8 cellular contexts compared by ENCODE assay signal in the genomic region with DNA sequence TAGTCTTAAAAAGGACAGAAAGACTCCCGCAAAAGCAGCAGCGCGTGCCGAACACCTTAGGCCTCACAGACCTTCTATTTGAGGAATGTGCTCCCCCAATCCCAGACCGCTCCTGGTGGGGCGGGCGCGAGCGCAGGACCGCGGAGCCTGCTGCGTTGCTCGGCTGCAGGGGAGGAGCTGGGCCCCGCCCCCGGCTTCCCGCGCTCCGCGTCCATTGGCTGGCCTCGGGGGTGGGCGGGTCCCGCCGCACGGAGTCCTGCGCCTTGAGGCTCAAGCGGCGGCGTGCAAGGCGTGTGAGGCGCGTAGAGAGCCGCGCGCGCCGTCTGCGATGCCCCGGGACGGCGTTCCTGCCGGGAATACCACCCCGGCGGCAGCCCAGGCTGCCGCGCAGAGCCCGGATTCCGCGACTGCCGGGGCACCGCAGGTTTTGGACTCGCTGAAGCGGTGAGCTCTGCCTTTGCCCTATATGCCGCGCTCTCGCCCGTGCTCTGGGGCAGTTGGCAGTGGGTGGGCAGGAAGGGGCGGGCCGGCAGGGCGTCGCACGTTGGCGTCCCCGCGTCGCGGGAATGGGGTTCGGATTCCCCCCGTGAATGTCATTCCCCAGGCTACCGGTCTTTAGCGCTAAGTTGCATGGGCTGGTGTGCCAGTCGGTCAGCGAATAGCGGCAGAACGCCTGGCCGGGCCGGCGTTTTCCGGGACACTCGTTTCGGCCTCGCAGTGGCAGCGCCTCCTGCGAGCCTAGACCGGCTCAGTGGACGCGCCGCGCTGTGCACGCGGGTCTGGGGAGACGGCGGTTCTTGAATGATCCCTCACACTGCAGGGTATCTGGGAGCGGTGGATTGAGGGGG. TPM values are rescaled to one million over a fixed set of nuclear protein-coding genes. Genes with fewer than 3 reads are reported as not detected.
DNase-seq lines count a peak whose midpoint lies in the region; ATAC-seq, FAIRE-seq and TF ChIP-seq lines count a peak whose summit lies in the region.

No MANE protein-coding gene starts in this region.

- H2AFZ ChIP-seq in ACC112 (ENCODE audit: low read length, unreplicated experiment) (peak overlapping the region; percentile 81), HepG2 (ENCODE audit: low read length) (no peak overlapping the region)

- CTCF ChIA-PET in HepG2 (lab: Yijun Ruan, JAX; ENCODE audit: low intra/inter-chr PET ratio, low total read pairs): no interaction called here

- no peak for TF ChIP-seq RAD21 in HepG2 (CRISPR knock-in tag; IDR thresholded peaks at IDR 0.05)

- peak overlapping the region; percentile 20 for H3K27ac ChIP-seq in ACC112 (ENCODE audit: low read depth, low read length)
- H3K27ac ChIP-seq in HepG2 (ENCODE audit: extremely low read length, insufficient read depth, low read length): no peak overlapping the region

- DNase-seq in NCI-H446 (lab: John Stamatoyannopoulos, UW) (peak; percentile 42 to 93), dedifferentiated amniotic fluid mesenchymal stem cell (ENCODE audit: extremely low spot score) (peak; percentile 61), HepG2 (ENCODE audit: low spot score) (peak; percentile 48)
- DNase-seq in activated CD4-positive, alpha-beta T cell treated with anti-CD3 and anti-CD28 coated beads, Interleukin-2, amount 50 U/mL, for 24 hours (ENCODE audit: low read depth in 1 of 2, low spot score in 1 of 2): peak; percentile 78 to 82
- DNase-seq in stimulated activated CD4-positive, alpha-beta T cell treated with anti-CD3 and anti-CD28 coated beads, Interleukin-1b, Interleukin-23, amount 100 ng/mL, for 48 hours: peak; percentile 87

- no peak for FAIRE-seq in HepG2 (lab: Jason Lieb, UNC)

- TF ChIP-seq CTCF in HepG2 (CRISPR knock-in tag; IDR thresholded peaks at IDR 0.05): no peak

- in situ Hi-C loops in HepG2 (cut with HindIII; ENCODE audit: extremely low pct_ligation_motif_present, low pct_unique_long_range_greater_than_20kb): no loop called here

- peak overlapping the region; percentile 62 for H3K4me2 ChIP-seq in HepG2 (ENCODE audit: low read depth, low read length)

- peaks cover 10% of the 10 kb centered on the region for H3K79me2 ChIP-seq in ACC112 (ENCODE audit: control insufficient read depth, insufficient read depth, low read length, unreplicated experiment)
- H3K79me2 ChIP-seq in HepG2 (ENCODE audit: insufficient read depth, low read length): no peaks in the 10 kb centered on the region

- ATAC-seq in GM18870 (IDR thresholded peaks at IDR 0.05; ENCODE audit: unreplicated experiment) (peak; percentile 79), HG03103 (IDR thresholded peaks at IDR 0.05; ENCODE audit: low read depth, unreplicated experiment) (peak; percentile 97), HepG2 (peak; percentile 97)

- H3K36me3 ChIP-seq in ACC112 (ENCODE audit: insufficient read depth, low read length) (no peaks in the 10 kb centered on the region), HepG2 (replicated peaks in 1 of 2; ENCODE audit: control insufficient read depth in 1 of 2, insufficient read depth in 2 of 2, low read length in 2 of 2) (no peaks in the 10 kb centered on the region)

- POLR2A ChIA-PET in HepG2 (lab: Yijun Ruan, JAX): interaction anchor here (1.3 kb wide), 1 partner anchor 55 kb away, joined by 3 read pairs; the partner anchor contains the start of gene ZNF638

- no peaks in the 10 kb centered on the region for H4K20me1 ChIP-seq in HepG2 (ENCODE audit: insufficient read depth, low read length)

- intact Hi-C loops in HepG2 (cut with micrococcal nuclease; ENCODE audit: unreplicated experiment): loop anchor here (5.0 kb wide), 1 partner anchor 44 kb away; no protein-coding TSS in a partner anchor

- H3K9ac ChIP-seq in HepG2 (ENCODE audit: insufficient read depth, low read depth, low read length): no peak overlapping the region

- WGBS in HepG2 (ENCODE audit: low lambda C conversion rate): 39% methylated on average over 67 of the region's 93 CpGs

- H3K4me3 ChIP-seq in ACC112 (ENCODE audit: low read depth, low read length) (peak overlapping the region; percentile 82), HepG2 (replicated peaks in 1 of 3; ENCODE audit: insufficient read depth in 1 of 3, low read depth in 2 of 3, low read length in 3 of 3) (peak overlapping the region in 2 of 3 experiments; percentile 39 to 62; a peak in 4 of 6 replicates)

- BruUV-seq in HepG2 (replicated peaks; lab: Mats Ljungman, UMichigan): no TSS peak

- no peak for TF ChIP-seq POLR2A in HepG2 (IDR thresholded peaks at IDR 0.05; ENCODE audit: insufficient read depth in 1 of 2, low read depth in 2 of 2, low read length in 2 of 2)

- TF ChIP-seq EP300 in HepG2 (IDR thresholded peaks at IDR 0.05; ENCODE audit: low read depth in 2 of 2, low read length in 2 of 2): no peak
- TF ChIP-seq EP300 in HepG2 (CRISPR knock-in tag; IDR thresholded peaks at IDR 0.05; ENCODE audit: borderline replicate concordance): no peak

- H3K4me1 ChIP-seq in ACC112 (ENCODE audit: control insufficient read depth, insufficient read depth, low read length, unreplicated experiment) (peaks cover 7% of the 10 kb centered on the region), HepG2 (ENCODE audit: insufficient read depth, low read length) (peaks cover 20% of the 10 kb centered on the region)

- H3K9me3 ChIP-seq in HepG2 (ENCODE audit: low read length): no peaks in the 10 kb centered on the region

- peaks cover 17% of the 10 kb centered on the region for H3K27me3 ChIP-seq in ACC112 (ENCODE audit: insufficient read depth, low read length)
- peaks cover 5 to 35% of the 10 kb centered on the region in 2 experiments for H3K27me3 ChIP-seq in HepG2 (ENCODE audit: control insufficient read depth in 1 of 2, insufficient read depth in 2 of 2, low read length in 2 of 2)

TF ChIP-seq in HepG2, 621 proteins besides CTCF, POLR2A, EP300 and RAD21 (continues in another document):
- TF ChIP-seq TCF7L2 (IDR thresholded peaks at IDR 0.05; ENCODE audit: low read depth, low read length): no peak
- TF ChIP-seq, protein P1, sequence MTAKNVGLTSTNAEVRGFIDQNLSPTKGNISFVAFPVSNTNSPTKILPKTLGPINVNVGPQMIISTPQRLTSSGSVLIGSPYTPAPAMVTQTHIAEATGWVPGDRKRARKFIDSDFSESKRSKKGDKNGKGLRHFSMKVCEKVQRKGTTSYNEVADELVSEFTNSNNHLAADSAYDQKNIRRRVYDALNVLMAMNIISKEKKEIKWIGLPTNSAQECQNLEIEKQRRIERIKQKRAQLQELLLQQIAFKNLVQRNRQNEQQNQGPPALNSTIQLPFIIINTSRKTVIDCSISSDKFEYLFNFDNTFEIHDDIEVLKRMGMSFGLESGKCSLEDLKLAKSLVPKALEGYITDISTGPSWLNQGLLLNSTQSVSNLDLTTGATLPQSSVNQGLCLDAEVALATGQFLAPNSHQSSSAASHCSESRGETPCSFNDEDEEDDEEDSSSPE (CRISPR knock-in tag; IDR thresholded peaks at IDR 0.05): peak; percentile 97

RNA-seq across cellular contexts. Expression of gene PAIP2B, which starts 49.6 kb away (rescaled TPM):
- total RNA-seq in HepG2 (2016; rRNA removed; fragmentation: Illumina TruSeq; extraction: Trizol): 0.29 and 0.46 TPM in 2 replicates
- under 0.01 TPM in 1 of 2 replicates, not detected in the other for total RNA-seq in HepG2 (2016; cell fraction: cytosol; rRNA removed; fragmentation: Illumina TruSeq; extraction: Trizol; ENCODE audit: low read depth)
- 0.26 and 0.46 TPM in 2 replicates for total RNA-seq in HepG2 (2016; cell fraction: insoluble cytoplasmic fraction; rRNA removed; fragmentation: Illumina TruSeq; extraction: Trizol)
- total RNA-seq in HepG2 (2016; cell fraction: membrane; rRNA removed; fragmentation: Illumina TruSeq; extraction: Trizol): 0.12 and 0.17 TPM in 2 replicates
- 0.25 TPM in 2 replicates for total RNA-seq in HepG2 (2016; cell fraction: nucleus; rRNA removed; fragmentation: Illumina TruSeq; extraction: Trizol)
- 0.16 and 0.18 TPM in 2 replicates for polyA plus RNA-seq in HepG2 (2011; rRNA removed)
- 0.08 and 0.21 TPM in 2 replicates for polyA plus RNA-seq in HepG2 (2011; cell fraction: cytosol; rRNA removed)
- polyA plus RNA-seq in HepG2 (2011; cell fraction: nucleus; rRNA removed): 0.08 and 0.24 TPM in 2 replicates
- 0.31 and 0.78 TPM in 2 replicates for polyA plus RNA-seq in HepG2 (2012)
- 0.03 and 0.05 TPM in 2 replicates for polyA plus RNA-seq in HepG2 (2016; cell fraction: cytosol; fragmentation: Illumina TruSeq; extraction: Trizol; ENCODE audit: low read depth)
- 0.28 and 0.29 TPM in 2 replicates for polyA plus RNA-seq in HepG2 (2016; cell fraction: insoluble cytoplasmic fraction; fragmentation: Illumina TruSeq; extraction: Trizol; ENCODE audit: low read depth)
- polyA plus RNA-seq in HepG2 (2016; cell fraction: membrane; fragmentation: Illumina TruSeq; extraction: Trizol; ENCODE audit: low read depth): 0.05 and 0.06 TPM in 2 replicates
- polyA plus RNA-seq in HepG2 (2016; cell fraction: nucleus; fragmentation: Illumina TruSeq; extraction: Trizol; ENCODE audit: insufficient read depth, low read depth): 0.26 and 0.29 TPM in 2 replicates
- 0.02 and 0.14 TPM in 2 replicates for polyA minus RNA-seq in HepG2 (2011; rRNA and poly(A)+ RNA removed; ENCODE audit: low replicate concordance)
- polyA minus RNA-seq in HepG2 (2011; cell fraction: cytosol; rRNA and poly(A)+ RNA removed): 0.18 and 0.30 TPM in 2 replicates
- 0.26 and 0.37 TPM in 2 replicates for polyA minus RNA-seq in HepG2 (2011; cell fraction: nucleus; rRNA and poly(A)+ RNA removed)

RNA-seq across cellular contexts. Expression of gene ZNF638, which starts 55.0 kb away (rescaled TPM):
- 133 and 144 TPM in 2 replicates for total RNA-seq in HepG2 (2016; rRNA removed; fragmentation: Illumina TruSeq; extraction: Trizol)
- 144 and 165 TPM in 2 replicates for total RNA-seq in HepG2 (2016; cell fraction: cytosol; rRNA removed; fragmentation: Illumina TruSeq; extraction: Trizol; ENCODE audit: low read depth)
- 136 and 142 TPM in 2 replicates for total RNA-seq in HepG2 (2016; cell fraction: insoluble cytoplasmic fraction; rRNA removed; fragmentation: Illumina TruSeq; extraction: Trizol)
- total RNA-seq in HepG2 (2016; cell fraction: membrane; rRNA removed; fragmentation: Illumina TruSeq; extraction: Trizol): 69.6 and 88.9 TPM in 2 replicates
- 338 and 339 TPM in 2 replicates for total RNA-seq in HepG2 (2016; cell fraction: nucleus; rRNA removed; fragmentation: Illumina TruSeq; extraction: Trizol)
- polyA plus RNA-seq in HepG2 (2011; rRNA removed): 79.8 and 92.7 TPM in 2 replicates
- 30.4 and 44.2 TPM in 2 replicates for polyA plus RNA-seq in HepG2 (2011; cell fraction: cytosol; rRNA removed)
- 156 and 178 TPM in 2 replicates for polyA plus RNA-seq in HepG2 (2011; cell fraction: nucleus; rRNA removed)
- polyA plus RNA-seq in HepG2 (2012): 94.6 and 110 TPM in 2 replicates
- 8.2 and 8.9 TPM in 2 replicates for polyA plus RNA-seq in HepG2 (2016; cell fraction: cytosol; fragmentation: Illumina TruSeq; extraction: Trizol; ENCODE audit: low read depth)
- 88.5 and 93.4 TPM in 2 replicates for polyA plus RNA-seq in HepG2 (2016; cell fraction: insoluble cytoplasmic fraction; fragmentation: Illumina TruSeq; extraction: Trizol; ENCODE audit: low read depth)
- 13.9 and 16.6 TPM in 2 replicates for polyA plus RNA-seq in HepG2 (2016; cell fraction: membrane; fragmentation: Illumina TruSeq; extraction: Trizol; ENCODE audit: low read depth)
- 235 and 243 TPM in 2 replicates for polyA plus RNA-seq in HepG2 (2016; cell fraction: nucleus; fragmentation: Illumina TruSeq; extraction: Trizol; ENCODE audit: insufficient read depth, low read depth)
- polyA minus RNA-seq in HepG2 (2011; rRNA and poly(A)+ RNA removed; ENCODE audit: low replicate concordance): 88.0 and 129 TPM in 2 replicates
- polyA minus RNA-seq in HepG2 (2011; cell fraction: cytosol; rRNA and poly(A)+ RNA removed): 77.1 and 94.9 TPM in 2 replicates
- 881 and 997 TPM in 2 replicates for polyA minus RNA-seq in HepG2 (2011; cell fraction: nucleus; rRNA and poly(A)+ RNA removed)
